ENCODE assay signal across 18 cellular contexts in genomic region chr2:1799174-1799573, GRCh38. TPM values are rescaled to one million over a fixed set of nuclear protein-coding genes. Genes with fewer than 3 reads are reported as not detected.
DNase-seq lines count a peak whose midpoint lies in the region; ATAC-seq lines count a peak whose summit lies in the region.
"Had no signal": no experiment of that assay in that cellular context is flagged by ENCODE, and none has a peak within 500 bp of the region (broad histone marks: within the 10 kb centered on the region; RNA-seq: fewer than 3 reads in every experiment).

No MANE protein-coding gene starts in this region.

- no peaks in the 10 kb centered on the region for H3K27me3 ChIP-seq in naive thymus-derived CD4-positive, alpha-beta T cell (ENCODE audit: control insufficient read depth in 2 of 2, insufficient read depth in 2 of 2, low read length in 2 of 2)
- H3K27me3 ChIP-seq: Peyer's patch had no signal

- intact Hi-C loops in naive thymus-derived CD4-positive, alpha-beta T cell (cut with micrococcal nuclease), result no loop called here

- ATAC-seq in activated T-cell treated with anti-CD3 and anti-CD28 coated beads, Interleukin-2, amount 50 U/mL, for 4 hours, result peak; percentile 16 to 25
- no peak for ATAC-seq in activated T-cell treated with anti-CD3 and anti-CD28 coated beads, Interleukin-2, amount 50 U/mL, for 72 hours (replicated peaks in 1 of 2)
- ATAC-seq in T-cell (replicated peaks in 1 of 4) (peak in 3 of 4 experiments; percentile 45 to 77 (median 51)), GM19324 (IDR thresholded peaks at IDR 0.05; ENCODE audit: low FRiP score, unreplicated experiment) (no peak), HG03039 (IDR thresholded peaks at IDR 0.05; ENCODE audit: unreplicated experiment) (no peak), HG03025 (IDR thresholded peaks at IDR 0.05; ENCODE audit: low FRiP score, unreplicated experiment) (no peak)
- no peak for ATAC-seq in naive thymus-derived CD4-positive, alpha-beta T cell
- ATAC-seq: SK-N-SH treated with all-trans-retinoic acid at 6 μM for 48 hours had no signal

- CTCF ChIA-PET in T-cell (lab: Charles Lee), result no interaction called here
- CTCF ChIA-PET in naive thymus-derived CD4-positive, alpha-beta T cell (lab: Charles Lee), result no interaction called here

- H3K36me3 ChIP-seq in naive thymus-derived CD4-positive, alpha-beta T cell (ENCODE audit: control insufficient read depth in 2 of 3, insufficient read depth in 3 of 3, low read length in 3 of 3), result no peaks in the 10 kb centered on the region
- H3K36me3 ChIP-seq: Peyer's patch had no signal

- no peaks in the 10 kb centered on the region for H3K9me3 ChIP-seq in naive thymus-derived CD4-positive, alpha-beta T cell (ENCODE audit: control insufficient read depth in 2 of 3, low read length in 3 of 3)
- H3K9me3 ChIP-seq: Caco-2 had no signal

- no peaks in the 10 kb centered on the region for H3K9me3 Mint-ChIP-seq in activated T-cell treated with anti-CD3 and anti-CD28 coated beads, Interleukin-2, amount 50 U/mL, for 4 hours
- no peaks in the 10 kb centered on the region for H3K9me3 Mint-ChIP-seq in activated T-cell treated with anti-CD3 and anti-CD28 coated beads, Interleukin-2, amount 50 U/mL, for 72 hours
- no peaks in the 10 kb centered on the region for H3K9me3 Mint-ChIP-seq in T-cell
- H3K9me3 Mint-ChIP-seq in naive thymus-derived CD4-positive, alpha-beta T cell, result peaks cover 0 to 2% (median 0%) of the 10 kb centered on the region in 11 donors

- H3K27ac Mint-ChIP-seq in activated T-cell treated with anti-CD3 and anti-CD28 coated beads, Interleukin-2, amount 50 U/mL, for 72 hours, result no peak overlapping the region
- H3K27ac Mint-ChIP-seq in T-cell, result peak overlapping the region in 1 of 2 donors; percentile 86
- H3K27ac Mint-ChIP-seq in naive thymus-derived CD4-positive, alpha-beta T cell, result peak overlapping the region in 5 of 9 donors; percentile 37 to 94 (median 57)

- DNase-seq in activated T-cell treated with anti-CD3 and anti-CD28 coated beads, Interleukin-2, amount 50 U/mL, for 4 hours, result no peak
- no peak for DNase-seq in activated T-cell treated with anti-CD3 and anti-CD28 coated beads, Interleukin-2, amount 50 U/mL, for 72 hours
- DNase-seq in T-cell, result peak in 3 of 34 experiments; percentile 14 to 33 (median 30)
- peak in 2 of 9 donors; percentile 30 to 31 for DNase-seq in naive thymus-derived CD4-positive, alpha-beta T cell
- DNase-seq in activated CD4-positive, CD25-positive, alpha-beta regulatory T cell treated with anti-CD3 and anti-CD28 coated beads, Interleukin-2, amount 50 U/mL, for 72 hours, result no peak
- DNase-seq: Caco-2, DMS53, H7, IMR-90, NCI-H146, NCI-H2171, Peyer's patch, SHP77 had no signal

- H3K36me3 Mint-ChIP-seq in activated T-cell treated with anti-CD3 and anti-CD28 coated beads, Interleukin-2, amount 50 U/mL, for 4 hours (ENCODE audit: insufficient read depth), result no peaks in the 10 kb centered on the region
- H3K36me3 Mint-ChIP-seq in activated T-cell treated with anti-CD3 and anti-CD28 coated beads, Interleukin-2, amount 50 U/mL, for 72 hours (ENCODE audit: insufficient read depth in 2 of 2), result peaks cover 0 to 2% of the 10 kb centered on the region in 2 donors
- H3K36me3 Mint-ChIP-seq in T-cell, result no peaks in the 10 kb centered on the region
- no peaks in the 10 kb centered on the region for H3K36me3 Mint-ChIP-seq in naive thymus-derived CD4-positive, alpha-beta T cell

- no peaks in the 10 kb centered on the region for H3K4me1 ChIP-seq in naive thymus-derived CD4-positive, alpha-beta T cell (ENCODE audit: control insufficient read depth in 2 of 2, insufficient read depth in 2 of 2, low read length in 2 of 2)
- H3K4me1 ChIP-seq: Caco-2, Peyer's patch had no signal

- H3K4me3 ChIP-seq in naive thymus-derived CD4-positive, alpha-beta T cell (ENCODE audit: low read length), result no peak overlapping the region
- H3K4me3 ChIP-seq: Peyer's patch had no signal

- H3K27ac ChIP-seq in naive thymus-derived CD4-positive, alpha-beta T cell (ENCODE audit: low read depth, low read length), result peak overlapping the region; percentile 53
- H3K27ac ChIP-seq: C4-2B, Peyer's patch had no signal

- peaks cover 6% of the 10 kb centered on the region for H3K27me3 Mint-ChIP-seq in activated T-cell treated with anti-CD3 and anti-CD28 coated beads, Interleukin-2, amount 50 U/mL, for 4 hours (ENCODE audit: low read depth)
- H3K27me3 Mint-ChIP-seq in activated T-cell treated with anti-CD3 and anti-CD28 coated beads, Interleukin-2, amount 50 U/mL, for 72 hours (ENCODE audit: low read depth), result peaks cover 11% of the 10 kb centered on the region
- peaks cover 0 to 13% of the 10 kb centered on the region in 2 donors for H3K27me3 Mint-ChIP-seq in T-cell
- peaks cover 0 to 4% (median 0%) of the 10 kb centered on the region in 5 donors for H3K27me3 Mint-ChIP-seq in naive thymus-derived CD4-positive, alpha-beta T cell

- POLR2A ChIA-PET in T-cell (lab: Charles Lee), result no interaction called here
- POLR2A ChIA-PET in naive thymus-derived CD4-positive, alpha-beta T cell (lab: Charles Lee), result no interaction called here

- H3K4me3 Mint-ChIP-seq in activated T-cell treated with anti-CD3 and anti-CD28 coated beads, Interleukin-2, amount 50 U/mL, for 4 hours, result no peak overlapping the region
- no peak overlapping the region for H3K4me3 Mint-ChIP-seq in activated T-cell treated with anti-CD3 and anti-CD28 coated beads, Interleukin-2, amount 50 U/mL, for 72 hours
- peak overlapping the region in 1 of 3 donors; percentile 62 for H3K4me3 Mint-ChIP-seq in T-cell
- peak overlapping the region in 2 of 10 donors; percentile 30 to 75 for H3K4me3 Mint-ChIP-seq in naive thymus-derived CD4-positive, alpha-beta T cell

- H3K4me1 Mint-ChIP-seq in activated T-cell treated with anti-CD3 and anti-CD28 coated beads, Interleukin-2, amount 50 U/mL, for 4 hours (ENCODE audit: low read depth), result peaks cover 8% of the 10 kb centered on the region
- H3K4me1 Mint-ChIP-seq in activated T-cell treated with anti-CD3 and anti-CD28 coated beads, Interleukin-2, amount 50 U/mL, for 72 hours (ENCODE audit: low read depth), result no peaks in the 10 kb centered on the region
- H3K4me1 Mint-ChIP-seq in T-cell, result peaks cover 5 to 30% (median 11%) of the 10 kb centered on the region in 3 donors
- peaks cover 0 to 21% (median 0%) of the 10 kb centered on the region in 7 donors for H3K4me1 Mint-ChIP-seq in naive thymus-derived CD4-positive, alpha-beta T cell

RNA-seq across cellular contexts. Expression of gene PXDN, which starts 54.9 kb away (rescaled TPM):
- 1 to 10 TPM in 2 of 3 donors, under 1 TPM in 1; 0.76 to 1.2 (median 1.2) TPM for total RNA-seq in activated T-cell treated with anti-CD3 and anti-CD28 coated beads, Interleukin-2, amount 50 U/mL, for 4 hours
- 1 to 10 TPM in 1 of 2 donors, under 1 TPM in 1; 0.25 to 1.8 TPM for total RNA-seq in activated T-cell treated with anti-CD3 and anti-CD28 coated beads, Interleukin-2, amount 50 U/mL, for 72 hours
- total RNA-seq in T-cell, result 1 to 10 TPM in 3 of 5 donors, under 1 TPM in 2; 0.21 to 5.4 (median 1.3) TPM
- 1 to 10 TPM in 1 of 5 experiments, under 1 TPM in 1, not detected in 3; 0.47 to 3.1 TPM for total RNA-seq in naive thymus-derived CD4-positive, alpha-beta T cell
- 1 to 10 TPM in 1 of 2 donors, under 1 TPM in 1; 0.74 to 1.3 TPM for polyA plus RNA-seq in naive thymus-derived CD4-positive, alpha-beta T cell

Comparison
In these comparisons a context has a peak if more than half of its experiments do, and no peak if none do; other contexts are left out.
1. ATAC-seq: peak in activated T-cell treated with anti-CD3 and anti-CD28 coated beads, Interleukin-2, amount 50 U/mL, for 4 hours (2 of 2) and T-cell (3 of 4); none in activated T-cell treated with anti-CD3 and anti-CD28 coated beads, Interleukin-2, amount 50 U/mL, for 72 hours (0 of 2), naive thymus-derived CD4-positive, alpha-beta T cell (single experiment), GM19324 (single experiment), HG03039 (single experiment) and HG03025 (single experiment).